ENCODE assay signal across 8 cellular contexts in genomic region chr1:111769517-111770146, GRCh38. TPM values are rescaled to one million over a fixed set of nuclear protein-coding genes. Genes with fewer than 3 reads are reported as not detected.
DNase-seq lines count a peak whose midpoint lies in the region; ATAC-seq and TF ChIP-seq lines count a peak whose summit lies in the region.

No MANE protein-coding gene starts in this region.

- H3K4me1 Mint-ChIP-seq in activated T-cell treated with anti-CD3 and anti-CD28 coated beads, Interleukin-2, amount 50 U/mL, for 24 hours (ENCODE audit: low read depth): peaks cover 20% of the 10 kb centered on the region

- H3K4me3 Mint-ChIP-seq in activated T-cell treated with anti-CD3 and anti-CD28 coated beads, Interleukin-2, amount 50 U/mL, for 24 hours: no peak overlapping the region

- H3K9me3 Mint-ChIP-seq in activated T-cell treated with anti-CD3 and anti-CD28 coated beads, Interleukin-2, amount 50 U/mL, for 24 hours: no peaks in the 10 kb centered on the region

- no peaks in the 10 kb centered on the region for H3K27me3 Mint-ChIP-seq in activated T-cell treated with anti-CD3 and anti-CD28 coated beads, Interleukin-2, amount 50 U/mL, for 24 hours

- H3K27ac Mint-ChIP-seq in activated T-cell treated with anti-CD3 and anti-CD28 coated beads, Interleukin-2, amount 50 U/mL, for 24 hours: no peak overlapping the region

- peak; percentile 70 for TF ChIP-seq CTCF in coronary artery (IDR thresholded peaks at IDR 0.05)

- peaks cover 63% of the 10 kb centered on the region for H3K36me3 Mint-ChIP-seq in activated T-cell treated with anti-CD3 and anti-CD28 coated beads, Interleukin-2, amount 50 U/mL, for 24 hours (ENCODE audit: low read depth)

- no peak overlapping the region for H3K27ac ChIP-seq in coronary artery

- no peak for ATAC-seq in GM19395 (IDR thresholded peaks at IDR 0.05; ENCODE audit: unreplicated experiment)

- H3K4me3 ChIP-seq in coronary artery: no peak overlapping the region

- DNase-seq in activated T-cell treated with anti-CD3 and anti-CD28 coated beads for 24 hours (ENCODE audit: low read depth) (peak; percentile 32), NCI-H128 (lab: John Stamatoyannopoulos, UW; ENCODE audit: unreplicated experiment) (peak; percentile 27), T-helper 9 cell (peak; percentile 39), coronary artery (ENCODE audit: low spot score) (no peak), lung microvascular endothelial cell (ENCODE audit: low read depth in 2 of 2) (peak; percentile 77 to 78), stromal cell of bone marrow (ENCODE audit: low read depth) (peak; percentile 52)
- DNase-seq in activated T-cell treated with anti-CD3 and anti-CD28 coated beads, Interleukin-2, amount 50 U/mL, for 24 hours: no peak

RNA-seq across cellular contexts. Expression of gene DDX20, which starts 13.9 kb away (rescaled TPM):
- 11.3 and 13.7 TPM in 2 replicates for total RNA-seq in lung microvascular endothelial cell

RNA-seq across cellular contexts. Expression of gene INKA2, which starts 30.4 kb away (rescaled TPM):
- 5.9 and 12.5 TPM in 2 replicates for total RNA-seq in lung microvascular endothelial cell

Comparison
In these comparisons a context has a peak if more than half of its experiments do, and no peak if none do; other contexts are left out.
1. DNase-seq: peak in activated T-cell treated with anti-CD3 and anti-CD28 coated beads for 24 hours (single experiment), NCI-H128 (single experiment), T-helper 9 cell (single experiment), lung microvascular endothelial cell (2 of 2) and stromal cell of bone marrow (single experiment); none in activated T-cell treated with anti-CD3 and anti-CD28 coated beads, Interleukin-2, amount 50 U/mL, for 24 hours (single experiment) and coronary artery (single experiment).